18 cellular contexts compared by ENCODE assay signal in the genomic region with DNA sequence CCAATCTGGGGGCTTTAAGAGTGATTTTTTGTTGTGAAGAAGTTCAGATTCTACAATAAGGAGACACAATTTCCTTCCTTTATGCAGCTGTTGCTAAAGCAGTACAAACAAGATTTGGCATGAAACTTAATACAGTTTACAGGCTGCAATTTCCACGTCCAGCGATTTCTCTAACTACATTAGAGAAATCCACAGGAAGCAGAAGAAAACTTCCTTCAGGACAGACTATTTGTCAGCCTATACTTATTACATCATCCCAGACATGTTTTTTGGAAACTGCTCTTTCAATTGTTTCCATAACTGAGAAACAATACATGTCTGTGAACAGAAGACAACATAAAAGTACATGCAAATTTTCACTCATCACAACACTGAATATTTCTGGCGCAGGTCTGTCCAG.
A peak's percentile ranks its signal among the peaks of the same experiment; 100 is the strongest.
DNase-seq lines count a peak whose midpoint lies in the region; ATAC-seq and TF ChIP-seq lines count a peak whose summit lies in the region.
"Had no signal": no experiment of that assay in that cellular context is flagged by ENCODE, and none has a peak within 500 bp of the region (broad histone marks: within the 10 kb centered on the region; RNA-seq: fewer than 3 reads in every experiment).

No MANE protein-coding gene starts in this region.

- no peak overlapping the region for H3K9ac ChIP-seq in adipocyte (ENCODE audit: low read length)

- no peak for ATAC-seq in GM19463 (IDR thresholded peaks at IDR 0.05; ENCODE audit: unreplicated experiment)
- ATAC-seq: left ventricle myocardium superior had no signal

- H3K27me3 ChIP-seq in adipocyte (replicated peaks; ENCODE audit: control insufficient read depth, insufficient read depth, low read length) (no peaks in the 10 kb centered on the region), prostate gland (replicated peaks; ENCODE audit: insufficient read depth) (no peaks in the 10 kb centered on the region)

- WGBS in prostate gland: 30% methylated on average over 3 of the region's 3 CpGs

- in situ Hi-C loops in ACHN (cut with HindIII; ENCODE audit: low pct_ligation_motif_present, low pct_unique_long_range_greater_than_20kb, low sequenced_read_pairs): no loop called here

- DNase-seq in AG10803 (ENCODE audit: low read depth) (peak; percentile 24), adipocyte (ENCODE audit: low read depth) (peak; percentile 30), fibroblast of peridontal ligament (ENCODE audit: extremely low read depth) (peak; percentile 46), prostate gland (ENCODE audit: low spot score) (no peak), dedifferentiated amniotic fluid mesenchymal stem cell (ENCODE audit: extremely low spot score) (no peak), ACHN (no peak), coronary artery (ENCODE audit: low spot score) (no peak)
- DNase-seq: activated CD4-positive, alpha-beta memory T cell treated with anti-CD3 and anti-CD28 coated beads, Interleukin-2, amount 10 ng/mL, durations not matched to agents 7 days and 5 days; activated naive CD4-positive, alpha-beta T cell treated with Interleukin-2 at 50 U/mL for 16 hours; activated T-cell treated with anti-CD3 and anti-CD28 coated beads, Interleukin-2, amount 50 U/mL, for 24 hours; aorta; DMS 273 treated with DMSO at 0.1 percent for 48 hours; left ventricle myocardium superior; NCI-H1436 treated with DMSO at 0.1 percent for 48 hours; nucleus accumbens; stimulated activated CD4-positive, alpha-beta T cell treated with anti-CD3 and anti-CD28 coated beads, Interleukin-4, amount 100 ng/mL, for 24 hours; WERI-Rb-1 had no signal

- peaks cover 10% of the 10 kb centered on the region for H3K4me1 ChIP-seq in adipocyte (ENCODE audit: control insufficient read depth, insufficient read depth, low read length)
- peaks cover 5% of the 10 kb centered on the region for H3K4me1 ChIP-seq in prostate gland (replicated peaks)

- H3K4me3 ChIP-seq in AG10803 (ENCODE audit: low read length): no peak overlapping the region
- no peak overlapping the region for H3K4me3 ChIP-seq in adipocyte (ENCODE audit: low read length)
- H3K4me3 ChIP-seq in prostate gland: no peak overlapping the region
- H3K4me3 ChIP-seq in coronary artery: no peak overlapping the region

- H3K36me3 ChIP-seq in adipocyte (ENCODE audit: control insufficient read depth, insufficient read depth, low read length, severe bottlenecking) (peaks cover 8% of the 10 kb centered on the region), prostate gland (no peaks in the 10 kb centered on the region)

- H3K27ac ChIP-seq in prostate gland: peak overlapping the region; percentile 0 to 13
- no peak overlapping the region for H3K27ac ChIP-seq in coronary artery
- H3K27ac ChIP-seq: WERI-Rb-1 had no signal

- no peak for TF ChIP-seq POLR2A in prostate gland (IDR thresholded peaks at IDR 0.05)

- H3K9me3 ChIP-seq in adipocyte (ENCODE audit: control insufficient read depth, low read length) (no peaks in the 10 kb centered on the region), prostate gland (no peaks in the 10 kb centered on the region)

- TF ChIP-seq CTCF in AG10803 (conservative IDR thresholded peaks at IDR 0.05; ENCODE audit: low read length) (no peak), prostate gland (IDR thresholded peaks at IDR 0.05) (no peak), coronary artery (IDR thresholded peaks at IDR 0.05) (no peak)

- intact Hi-C loops in prostate gland (cut with DNase I): no loop called here

Comparison
In these comparisons a context has a peak if more than half of its experiments do, and no peak if none do; other contexts are left out.
1. DNase-seq: peak in AG10803 (single experiment), adipocyte (single experiment) and fibroblast of peridontal ligament (single experiment); none in prostate gland (single experiment), dedifferentiated amniotic fluid mesenchymal stem cell (single experiment), ACHN (single experiment) and coronary artery (single experiment).
2. H3K27ac ChIP-seq: peak in prostate gland (2 of 2); none in coronary artery (0 of 2).